ENCODE assay signal across 2 cellular contexts in genomic region chr14:76724827-76725550, GRCh38.
TF ChIP-seq lines count a peak whose summit lies in the region.

No MANE protein-coding gene starts in this region.

TF ChIP-seq in HepG2, 621 proteins besides CTCF, POLR2A, EP300 and RAD21:
- TF ChIP-seq MNT (IDR thresholded peaks at IDR 0.05) = peak; percentile 81
- no peak for TF ChIP-seq YY1 (IDR thresholded peaks at IDR 0.05; ENCODE audit: insufficient read depth, insufficient replicate concordance, low read depth, low read length)
TF ChIP-seq in HepG2: peak in this region for 1.

TF ChIP-seq in WTC11, 78 proteins besides CTCF, POLR2A, EP300 and RAD21:
- TF ChIP-seq SMAD3 (CRISPR knock-in tag; IDR thresholded peaks at IDR 0.05; ENCODE audit: borderline replicate concordance) (no peak), TEAD4 (CRISPR knock-in tag; IDR thresholded peaks at IDR 0.05) (no peak), SMAD4 (CRISPR knock-in tag; IDR thresholded peaks at IDR 0.05) (no peak), ZNF219 (CRISPR knock-in tag; IDR thresholded peaks at IDR 0.05; ENCODE audit: borderline replicate concordance) (no peak), CBFB (CRISPR knock-in tag; IDR thresholded peaks at IDR 0.05; ENCODE audit: low read depth) (no peak), ZNF425 (CRISPR knock-in tag; conservative IDR thresholded peaks at IDR 0.05) (no peak), E2F4 (CRISPR knock-in tag; IDR thresholded peaks at IDR 0.05; ENCODE audit: borderline replicate concordance, low read depth) (no peak), ARID4B (CRISPR knock-in tag; IDR thresholded peaks at IDR 0.05; ENCODE audit: borderline replicate concordance) (no peak), ESRRA (CRISPR knock-in tag; IDR thresholded peaks at IDR 0.05; ENCODE audit: borderline replicate concordance) (no peak), HMGA2 (CRISPR knock-in tag; IDR thresholded peaks at IDR 0.05) (no peak), STAT6 (CRISPR knock-in tag; conservative IDR thresholded peaks at IDR 0.05; ENCODE audit: low read depth) (no peak), ZMAT4 (CRISPR knock-in tag; IDR thresholded peaks at IDR 0.05) (no peak), USF1 (CRISPR knock-in tag; IDR thresholded peaks at IDR 0.05) (no peak), RELA (CRISPR knock-in tag; IDR thresholded peaks at IDR 0.05; ENCODE audit: borderline replicate concordance) (no peak)
